In genomic region chr11:57972013-57972367, GRCh38 we compare ENCODE assay signal across 1 cellular context.
TF ChIP-seq lines count a peak whose summit lies in the region.

No MANE protein-coding gene starts in this region.

TF ChIP-seq in HepG2, 621 proteins besides CTCF, POLR2A, EP300 and RAD21 (continued from another document and continues in another):
- TF ChIP-seq ZBTB40 (IDR thresholded peaks at IDR 0.05), result no peak
- no peak for TF ChIP-seq ZBTB40 (CRISPR knock-in tag; IDR thresholded peaks at IDR 0.05)
- TF ChIP-seq ZIK1 (CRISPR knock-in tag; IDR thresholded peaks at IDR 0.05; ENCODE audit: borderline replicate concordance, low read depth), result no peak
- TF ChIP-seq SRY (CRISPR knock-in tag; IDR thresholded peaks at IDR 0.05), result no peak
- no peak for TF ChIP-seq PAF1 (CRISPR knock-in tag; IDR thresholded peaks at IDR 0.05)
- no peak for TF ChIP-seq NRL (CRISPR knock-in tag; IDR thresholded peaks at IDR 0.05; ENCODE audit: borderline replicate concordance)
- no peak for TF ChIP-seq USF2 (IDR thresholded peaks at IDR 0.05; ENCODE audit: low read depth, low read length)
- no peak for TF ChIP-seq USF2 (CRISPR knock-in tag; IDR thresholded peaks at IDR 0.05; ENCODE audit: borderline replicate concordance)
- no peak for TF ChIP-seq ZNF350 (CRISPR knock-in tag; IDR thresholded peaks at IDR 0.05; ENCODE audit: borderline replicate concordance, low read depth)
- peak; percentile 30; the same call in 1 of the 2 replicates for TF ChIP-seq CEBPG (CRISPR knock-in tag; IDR thresholded peaks at IDR 0.05)
- TF ChIP-seq SNAPC2 (CRISPR knock-in tag; IDR thresholded peaks at IDR 0.05), result no peak
- no peak for TF ChIP-seq ZNF83 (CRISPR knock-in tag; IDR thresholded peaks at IDR 0.05; ENCODE audit: borderline replicate concordance)
- no peak for TF ChIP-seq ZFYVE20 (CRISPR knock-in tag; IDR thresholded peaks at IDR 0.05; ENCODE audit: borderline replicate concordance, low read depth)
- TF ChIP-seq ZNF407 (CRISPR knock-in tag; IDR thresholded peaks at IDR 0.05; ENCODE audit: not compliant biosample characterization), result no peak
- no peak for TF ChIP-seq ZBTB25 (CRISPR knock-in tag; IDR thresholded peaks at IDR 0.05)
- TF ChIP-seq ZNF558 (CRISPR knock-in tag; IDR thresholded peaks at IDR 0.05; ENCODE audit: borderline replicate concordance), result no peak
- TF ChIP-seq TAF15 (IDR thresholded peaks at IDR 0.05; ENCODE audit: low read depth, low read length, poor library complexity, severe bottlenecking), result no peak
- no peak for TF ChIP-seq SNAPC4 (CRISPR knock-in tag; IDR thresholded peaks at IDR 0.05)
- peak; percentile 46; the same call in 1 of the 2 replicates for TF ChIP-seq GFI1 (CRISPR knock-in tag; IDR thresholded peaks at IDR 0.05; ENCODE audit: borderline replicate concordance)
- TF ChIP-seq ZSCAN30 (CRISPR knock-in tag; IDR thresholded peaks at IDR 0.05), result no peak
- no peak for TF ChIP-seq SMC3 (IDR thresholded peaks at IDR 0.05; ENCODE audit: low read length)
